ENCODE assay signal across 14 cellular contexts in the genomic region with DNA sequence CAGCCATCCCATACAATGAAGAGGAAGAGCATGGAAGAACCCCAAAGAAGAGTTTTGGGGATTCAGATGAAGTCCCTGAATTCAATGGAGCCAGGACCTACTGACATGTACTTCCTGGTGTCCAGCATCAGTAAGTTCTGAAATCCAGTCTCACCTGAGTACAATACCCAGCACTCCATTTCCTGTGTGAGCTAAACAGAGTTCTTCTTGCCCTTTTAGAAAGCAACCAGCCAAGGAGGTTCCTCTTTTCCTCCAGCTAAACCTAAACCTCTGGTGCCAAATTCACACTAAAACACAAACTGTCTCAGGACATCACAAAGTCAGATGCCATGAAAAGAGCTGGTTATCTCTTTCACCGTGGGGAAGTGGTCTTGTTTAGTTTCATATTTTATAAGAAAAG.
"Had no signal": no experiment of that assay in that cellular context is flagged by ENCODE, and none has a peak within 500 bp of the region (broad histone marks: within the 10 kb centered on the region; RNA-seq: fewer than 3 reads in every experiment).

No MANE protein-coding gene starts in this region.

- H3K4me3 ChIP-seq: esophagus squamous epithelium, lung, right atrium auricular region, tibial nerve, vagina had no signal

- H3K9me3 Mint-ChIP-seq: activated naive CD4-positive, alpha-beta T cell treated with anti-CD3 and anti-CD28 coated beads, Interleukin-2, amount 10 ng/mL, durations not matched to agents 7 days and 5 days; activated T-helper 17 cell treated with anti-CD3 and anti-CD28 coated beads, Interleukin-2, amount 50 U/mL, for 72 hours; stimulated activated effector memory CD8-positive, alpha-beta T cell treated with anti-CD3 and anti-CD28 coated beads, Interleukin-12 subunit alpha, Interleukin-12 subunit beta, amount 100 ng/mL, for 72 hours had no signal

- H3K4me1 ChIP-seq: esophagus squamous epithelium, right atrium auricular region, vagina had no signal

- H3K36me3 ChIP-seq: esophagus squamous epithelium, right atrium auricular region, tibial nerve, vagina had no signal

- H3K27me3 ChIP-seq: esophagus squamous epithelium, right atrium auricular region, tibial nerve, vagina had no signal

- H3K9me3 ChIP-seq: esophagus squamous epithelium, right atrium auricular region, tibial nerve, vagina had no signal

- H3K36me3 Mint-ChIP-seq: activated naive CD4-positive, alpha-beta T cell treated with anti-CD3 and anti-CD28 coated beads, Interleukin-2, amount 10 ng/mL, durations not matched to agents 7 days and 5 days; naive thymus-derived CD4-positive, alpha-beta T cell; stimulated activated effector memory CD8-positive, alpha-beta T cell treated with anti-CD3 and anti-CD28 coated beads, Interleukin-12 subunit alpha, Interleukin-12 subunit beta, amount 100 ng/mL, for 72 hours; WTC11 had no signal

- H3K4me3 Mint-ChIP-seq: activated naive CD4-positive, alpha-beta T cell treated with anti-CD3 and anti-CD28 coated beads, Interleukin-2, amount 10 ng/mL, durations not matched to agents 7 days and 5 days; activated T-helper 17 cell treated with anti-CD3 and anti-CD28 coated beads, Interleukin-2, amount 50 U/mL, for 72 hours; naive thymus-derived CD4-positive, alpha-beta T cell; stimulated activated effector memory CD8-positive, alpha-beta T cell treated with anti-CD3 and anti-CD28 coated beads, Interleukin-12 subunit alpha, Interleukin-12 subunit beta, amount 100 ng/mL, for 72 hours; WTC11 had no signal

- DNase-seq: activated CD4-positive, alpha-beta T cell treated with anti-CD3 and anti-CD28 coated beads for 48 hours; activated naive CD4-positive, alpha-beta T cell treated with anti-CD3 and anti-CD28 coated beads, Interleukin-2, amount 10 ng/mL, durations not matched to agents 7 days and 5 days; esophagus squamous epithelium; foreskin fibroblast; left cardiac atrium; naive thymus-derived CD4-positive, alpha-beta T cell; small intestine had no signal

- H3K4me1 Mint-ChIP-seq: activated naive CD4-positive, alpha-beta T cell treated with anti-CD3 and anti-CD28 coated beads, Interleukin-2, amount 10 ng/mL, durations not matched to agents 7 days and 5 days; activated T-helper 17 cell treated with anti-CD3 and anti-CD28 coated beads, Interleukin-2, amount 50 U/mL, for 72 hours; naive thymus-derived CD4-positive, alpha-beta T cell; stimulated activated effector memory CD8-positive, alpha-beta T cell treated with anti-CD3 and anti-CD28 coated beads, Interleukin-12 subunit alpha, Interleukin-12 subunit beta, amount 100 ng/mL, for 72 hours had no signal

- H3K27ac ChIP-seq: right atrium auricular region, vagina had no signal

- H3K27ac Mint-ChIP-seq: activated naive CD4-positive, alpha-beta T cell treated with anti-CD3 and anti-CD28 coated beads, Interleukin-2, amount 10 ng/mL, durations not matched to agents 7 days and 5 days; activated T-helper 17 cell treated with anti-CD3 and anti-CD28 coated beads, Interleukin-2, amount 50 U/mL, for 72 hours; naive thymus-derived CD4-positive, alpha-beta T cell; stimulated activated effector memory CD8-positive, alpha-beta T cell treated with anti-CD3 and anti-CD28 coated beads, Interleukin-12 subunit alpha, Interleukin-12 subunit beta, amount 100 ng/mL, for 72 hours; WTC11 had no signal

- ATAC-seq: activated T-helper 17 cell treated with anti-CD3 and anti-CD28 coated beads, Interleukin-2, amount 50 U/mL, for 72 hours; left cardiac atrium; naive thymus-derived CD4-positive, alpha-beta T cell; stimulated activated effector memory CD8-positive, alpha-beta T cell treated with anti-CD3 and anti-CD28 coated beads, Interleukin-12 subunit alpha, Interleukin-12 subunit beta, amount 100 ng/mL, for 72 hours; WTC11 had no signal
